ENCODE assay signal across 9 cellular contexts in genomic region chr17:81960130-81960958, GRCh38. TPM values are rescaled to one million over a fixed set of nuclear protein-coding genes. Genes with fewer than 3 reads are reported as not detected.
DNase-seq lines count a peak whose midpoint lies in the region; ATAC-seq, FAIRE-seq and TF ChIP-seq lines count a peak whose summit lies in the region.
"Had no signal": no experiment of that assay in that cellular context is flagged by ENCODE, and none has a peak within 500 bp of the region (broad histone marks: within the 10 kb centered on the region; RNA-seq: fewer than 3 reads in every experiment).

No MANE protein-coding gene starts in this region.

- H3K9ac ChIP-seq in HepG2 (ENCODE audit: insufficient read depth, low read depth, low read length): peak overlapping the region; percentile 99

- no peaks in the 10 kb centered on the region for H3K9me3 ChIP-seq in HepG2 (ENCODE audit: low read length)
- no peaks in the 10 kb centered on the region for H3K9me3 ChIP-seq in tibial artery

- BruUV-seq in HepG2 (replicated peaks; lab: Mats Ljungman, UMichigan): no TSS peak

- H3K36me3 Mint-ChIP-seq in activated CD4-positive, alpha-beta T cell treated with anti-CD3 and anti-CD28 coated beads for 36 hours (ENCODE audit: low read depth): no peaks in the 10 kb centered on the region
- H3K36me3 Mint-ChIP-seq in WTC11: no peaks in the 10 kb centered on the region

- H3K4me1 ChIP-seq in HepG2 (ENCODE audit: insufficient read depth, low read length): peaks cover 71% of the 10 kb centered on the region
- H3K4me1 ChIP-seq in tibial artery: peaks cover 0 to 29% (median 21%) of the 10 kb centered on the region in 4 donors

- H2AFZ ChIP-seq in HepG2 (ENCODE audit: low read length): no peak overlapping the region

- H3K4me3 Mint-ChIP-seq in activated CD4-positive, alpha-beta T cell treated with anti-CD3 and anti-CD28 coated beads for 36 hours: no peak overlapping the region
- H3K4me3 Mint-ChIP-seq in WTC11: peak overlapping the region; percentile 44; the same call in 1 of the 2 replicates

- no peaks in the 10 kb centered on the region for H3K4me1 Mint-ChIP-seq in activated CD4-positive, alpha-beta T cell treated with anti-CD3 and anti-CD28 coated beads for 36 hours
- 0 out of 2 replicates have a peak, but pooled peaks cover 4% of the 10 kb centered on the region for H3K4me1 Mint-ChIP-seq in WTC11

- H3K27me3 ChIP-seq in HepG2 (ENCODE audit: control insufficient read depth in 1 of 2, insufficient read depth in 2 of 2, low read length in 2 of 2): no peaks in the 10 kb centered on the region; a peak in 1 of 5 replicates
- peaks cover 10 to 95% of the 10 kb centered on the region in 2 donors for H3K27me3 ChIP-seq in tibial artery

- H3K27me3 Mint-ChIP-seq in activated CD4-positive, alpha-beta T cell treated with anti-CD3 and anti-CD28 coated beads for 36 hours: peaks cover 11% of the 10 kb centered on the region
- peaks cover 75% of the 10 kb centered on the region for H3K27me3 Mint-ChIP-seq in WTC11 (ENCODE audit: low read depth)

- H4K20me1 ChIP-seq in HepG2 (ENCODE audit: insufficient read depth, low read length): peaks cover 21% of the 10 kb centered on the region

- H3K4me3 ChIP-seq in HepG2 (replicated peaks in 1 of 3; ENCODE audit: insufficient read depth in 1 of 3, low read depth in 2 of 3, low read length in 3 of 3) (peak overlapping the region; percentile 95 to 97 (median 96)), tibial artery (peak overlapping the region; percentile 25 to 44)

- TF ChIP-seq CTCF in WTC11 (IDR thresholded peaks at IDR 0.05) (no peak), HepG2 (CRISPR knock-in tag; IDR thresholded peaks at IDR 0.05) (no peak), tibial artery (IDR thresholded peaks at IDR 0.05) (no peak)

- H3K79me2 ChIP-seq in HepG2 (ENCODE audit: insufficient read depth, low read length): peaks cover 63% of the 10 kb centered on the region

- in situ Hi-C loops in HepG2 (cut with HindIII; ENCODE audit: extremely low pct_ligation_motif_present, low pct_unique_long_range_greater_than_20kb): no loop called here
- in situ Hi-C loops in G401 (cut with HindIII; ENCODE audit: low sequenced_read_pairs): no loop called here
- in situ Hi-C loops in ACHN (cut with HindIII; ENCODE audit: low pct_ligation_motif_present, low pct_unique_long_range_greater_than_20kb, low sequenced_read_pairs): no loop called here

- no peak overlapping the region for H3K27ac Mint-ChIP-seq in activated CD4-positive, alpha-beta T cell treated with anti-CD3 and anti-CD28 coated beads for 36 hours
- H3K27ac Mint-ChIP-seq in WTC11: no peak overlapping the region

- TF ChIP-seq RAD21 in HepG2 (CRISPR knock-in tag; IDR thresholded peaks at IDR 0.05): no peak

- under 1% methylated on average over 21 of the region's 98 CpGs for WGBS in HepG2 (ENCODE audit: low lambda C conversion rate)

- H3K27ac ChIP-seq in HepG2 (ENCODE audit: extremely low read length, insufficient read depth, low read length) (peak overlapping the region; percentile 86), tibial artery (no peak overlapping the region)

- no peak for FAIRE-seq in HepG2 (lab: Jason Lieb, UNC)

- no peak for ATAC-seq in activated CD4-positive, alpha-beta T cell treated with anti-CD3 and anti-CD28 coated beads for 36 hours
- ATAC-seq in WTC11 (peak; percentile 19), HepG2 (peak; percentile 1; the same call in 1 of the 3 replicates)

- no peaks in the 10 kb centered on the region for H3K9me3 Mint-ChIP-seq in activated CD4-positive, alpha-beta T cell treated with anti-CD3 and anti-CD28 coated beads for 36 hours (ENCODE audit: low read depth)
- H3K9me3 Mint-ChIP-seq in WTC11: no peaks in the 10 kb centered on the region

- TF ChIP-seq EP300 in HepG2 (IDR thresholded peaks at IDR 0.05; ENCODE audit: low read depth in 2 of 2, low read length in 2 of 2) (no peak), HepG2 (CRISPR knock-in tag; IDR thresholded peaks at IDR 0.05; ENCODE audit: borderline replicate concordance) (no peak)

- POLR2A ChIA-PET in activated CD4-positive, alpha-beta T cell treated with anti-CD3 and anti-CD28 coated beads for 36 hours (lab: Charles Lee): interaction anchor here (1.1 kb wide), 1 partner anchor 61 kb away, joined by 3 read pairs; no protein-coding TSS in a partner anchor
- POLR2A ChIA-PET in WTC11 (lab: Charles Lee) (interaction anchor here (0.5 to 1.0 kb wide), 2 partner anchors 14 to 23 kb away, joined by 3 read pairs; partner anchors contain the start of gene PYCR1), HepG2 (lab: Yijun Ruan, JAX) (interaction anchor here (1.2 to 7.0 kb wide), 13 partner anchors 7 to 77 kb away, joined by 4 to 406 read pairs (median 17); partner anchors contain the start of genes ASPSCR1, CENPX, DCXR and LRRC45)

- TF ChIP-seq POLR2A in HepG2 (IDR thresholded peaks at IDR 0.05; ENCODE audit: insufficient read depth in 1 of 2, low read depth in 2 of 2, low read length in 2 of 2): no peak

- peak overlapping the region; percentile 99 for H3K4me2 ChIP-seq in HepG2 (ENCODE audit: low read depth, low read length)

- intact Hi-C loops in activated CD4-positive, alpha-beta T cell treated with anti-CD3 and anti-CD28 coated beads for 36 hours (cut with DNase I, micrococcal nuclease): loop anchor here in 1 of 2 experiments (2.0 kb wide), 1 partner anchor 194 kb away; no protein-coding TSS in a partner anchor
- intact Hi-C loops in HepG2 (cut with micrococcal nuclease; ENCODE audit: unreplicated experiment): loop anchor here (2.0 kb wide), 1 partner anchor 34 kb away; no protein-coding TSS in a partner anchor
- intact Hi-C loops in tibial artery (cut with DNase I; ENCODE audit: low total_unique reads): loop anchor here (10.0 kb wide), 1 partner anchor 194 kb away; no protein-coding TSS in a partner anchor

- H3K36me3 ChIP-seq in HepG2 (replicated peaks in 1 of 2; ENCODE audit: control insufficient read depth in 1 of 2, insufficient read depth in 2 of 2, low read length in 2 of 2) (peaks cover 25 to 38% of the 10 kb centered on the region in 2 experiments), tibial artery (no peaks in the 10 kb centered on the region)

- peak; percentile 45 for DNase-seq in activated CD4-positive, alpha-beta T cell treated with anti-CD3 and anti-CD28 coated beads for 36 hours
- DNase-seq in activated CD4-positive, alpha-beta T cell treated with anti-CD3 and anti-CD28 coated beads for 48 hours: no peak
- no peak for DNase-seq in WTC11 (ENCODE audit: low spot score)
- DNase-seq in HepG2 (ENCODE audit: low spot score): no peak
- DNase-seq in tibial artery: no peak
- no peak for DNase-seq in G401 (ENCODE audit: low spot score)
- no peak for DNase-seq in ACHN
- no peak for DNase-seq in DMS153 (lab: John Stamatoyannopoulos, UW)

- CTCF ChIA-PET in activated CD4-positive, alpha-beta T cell treated with anti-CD3 and anti-CD28 coated beads for 36 hours (lab: Charles Lee): interaction anchor here (0.5 to 2.3 kb wide), 18 partner anchors 10 to 486 kb away, joined by 3 to 54 read pairs (median 3); partner anchors contain the start of genes CENPX and LRRC45
- CTCF ChIA-PET in WTC11 (lab: Charles Lee) (interaction anchor here (0.6 to 4.6 kb wide), 23 partner anchors 8 to 194 kb away, joined by 3 to 56 read pairs (median 5); partner anchors contain the start of genes CENPX, DCXR, LRRC45 and MAFG), HepG2 (lab: Yijun Ruan, JAX; ENCODE audit: low intra/inter-chr PET ratio, low total read pairs) (interaction anchor here (1.0 to 4.7 kb wide), 9 partner anchors 9 to 60 kb away, joined by 4 to 181 read pairs (median 25); partner anchors contain the start of genes ASPSCR1, CENPX and LRRC45)

RNA-seq across cellular contexts. Expression of gene NOTUM, which starts 0.6 kb away (rescaled TPM):
- under 1 TPM; 0.87 to 0.97 TPM for total RNA-seq in activated CD4-positive, alpha-beta T cell treated with anti-CD3 and anti-CD28 coated beads for 36 hours
- total RNA-seq in WTC11 (2021) (1.2 to 1.9 TPM (median 1.7 TPM) in 3 replicates), HepG2 (2016; rRNA removed; fragmentation: Illumina TruSeq; extraction: Trizol) (67.7 and 160 TPM in 2 replicates)
- total RNA-seq in HepG2 (2016; cell fraction: cytosol; rRNA removed; fragmentation: Illumina TruSeq; extraction: Trizol; ENCODE audit: low read depth): 84.5 and 93.0 TPM in 2 replicates
- 57.7 and 164 TPM in 2 replicates for total RNA-seq in HepG2 (2016; cell fraction: insoluble cytoplasmic fraction; rRNA removed; fragmentation: Illumina TruSeq; extraction: Trizol)
- 135 and 136 TPM in 2 replicates for total RNA-seq in HepG2 (2016; cell fraction: membrane; rRNA removed; fragmentation: Illumina TruSeq; extraction: Trizol)
- 135 and 163 TPM in 2 replicates for total RNA-seq in HepG2 (2016; cell fraction: nucleus; rRNA removed; fragmentation: Illumina TruSeq; extraction: Trizol)
- polyA plus RNA-seq in HepG2 (2011; rRNA removed): 150 and 181 TPM in 2 replicates
- polyA plus RNA-seq in HepG2 (2011; cell fraction: cytosol; rRNA removed): 114 and 236 TPM in 2 replicates
- polyA plus RNA-seq in HepG2 (2011; cell fraction: nucleus; rRNA removed): 458 and 622 TPM in 2 replicates
- 125 and 195 TPM in 2 replicates for polyA plus RNA-seq in HepG2 (2012)
- 88.8 and 91.1 TPM in 2 replicates for polyA plus RNA-seq in HepG2 (2016; cell fraction: cytosol; fragmentation: Illumina TruSeq; extraction: Trizol; ENCODE audit: low read depth)
- 83.8 and 101 TPM in 2 replicates for polyA plus RNA-seq in HepG2 (2016; cell fraction: insoluble cytoplasmic fraction; fragmentation: Illumina TruSeq; extraction: Trizol; ENCODE audit: low read depth)
- 141 and 157 TPM in 2 replicates for polyA plus RNA-seq in HepG2 (2016; cell fraction: membrane; fragmentation: Illumina TruSeq; extraction: Trizol; ENCODE audit: low read depth)
- polyA plus RNA-seq in HepG2 (2016; cell fraction: nucleus; fragmentation: Illumina TruSeq; extraction: Trizol; ENCODE audit: insufficient read depth, low read depth): 380 and 399 TPM in 2 replicates
- 0.49 and 206 TPM in 2 replicates for polyA minus RNA-seq in HepG2 (2011; rRNA and poly(A)+ RNA removed; ENCODE audit: low replicate concordance)
- polyA minus RNA-seq in HepG2 (2011; cell fraction: cytosol; rRNA and poly(A)+ RNA removed): 89.1 and 107 TPM in 2 replicates
- polyA minus RNA-seq in HepG2 (2011; cell fraction: nucleus; rRNA and poly(A)+ RNA removed): 78.2 and 93.7 TPM in 2 replicates
- 2.5 and 4.5 TPM in 2 replicates for total RNA-seq in G401 (2014; rRNA removed; shearing (Covaris generic))
- total RNA-seq: dermis blood vessel endothelial cell had no signal

RNA-seq across cellular contexts. Expression of gene MYADML2, which starts 13.3 kb away (rescaled TPM):
- total RNA-seq in activated CD4-positive, alpha-beta T cell treated with anti-CD3 and anti-CD28 coated beads for 36 hours: not detected
- total RNA-seq in WTC11 (2021) (0.44 to 0.62 TPM (median 0.46 TPM) in 3 replicates), HepG2 (2016; rRNA removed; fragmentation: Illumina TruSeq; extraction: Trizol) (not detected in 2 replicates)
- total RNA-seq in HepG2 (2016; cell fraction: cytosol; rRNA removed; fragmentation: Illumina TruSeq; extraction: Trizol; ENCODE audit: low read depth): not detected in 2 replicates
- total RNA-seq in HepG2 (2016; cell fraction: insoluble cytoplasmic fraction; rRNA removed; fragmentation: Illumina TruSeq; extraction: Trizol): not detected in 2 replicates
- not detected in 2 replicates for total RNA-seq in HepG2 (2016; cell fraction: membrane; rRNA removed; fragmentation: Illumina TruSeq; extraction: Trizol)
- not detected in 2 replicates for total RNA-seq in HepG2 (2016; cell fraction: nucleus; rRNA removed; fragmentation: Illumina TruSeq; extraction: Trizol)
- polyA plus RNA-seq in HepG2 (2011; rRNA removed): not detected in 2 replicates
- polyA plus RNA-seq in HepG2 (2011; cell fraction: cytosol; rRNA removed): not detected in 2 replicates
- not detected in 2 replicates for polyA plus RNA-seq in HepG2 (2011; cell fraction: nucleus; rRNA removed)
- 0.07 TPM in 1 of 2 replicates, not detected in the other for polyA plus RNA-seq in HepG2 (2012)
- not detected in 2 replicates for polyA plus RNA-seq in HepG2 (2016; cell fraction: cytosol; fragmentation: Illumina TruSeq; extraction: Trizol; ENCODE audit: low read depth)
- not detected in 2 replicates for polyA plus RNA-seq in HepG2 (2016; cell fraction: insoluble cytoplasmic fraction; fragmentation: Illumina TruSeq; extraction: Trizol; ENCODE audit: low read depth)
- not detected in 2 replicates for polyA plus RNA-seq in HepG2 (2016; cell fraction: membrane; fragmentation: Illumina TruSeq; extraction: Trizol; ENCODE audit: low read depth)
- not detected in 2 replicates for polyA plus RNA-seq in HepG2 (2016; cell fraction: nucleus; fragmentation: Illumina TruSeq; extraction: Trizol; ENCODE audit: insufficient read depth, low read depth)
- 0.05 TPM in 1 of 2 replicates, not detected in the other for polyA minus RNA-seq in HepG2 (2011; rRNA and poly(A)+ RNA removed; ENCODE audit: low replicate concordance)
- polyA minus RNA-seq in HepG2 (2011; cell fraction: cytosol; rRNA and poly(A)+ RNA removed): not detected in 2 replicates
- polyA minus RNA-seq in HepG2 (2011; cell fraction: nucleus; rRNA and poly(A)+ RNA removed): not detected in 2 replicates
- not detected in 2 replicates for total RNA-seq in G401 (2014; rRNA removed; shearing (Covaris generic))
- total RNA-seq: dermis blood vessel endothelial cell had no signal

RNA-seq across cellular contexts. Expression of gene ASPSCR1, which starts 17.1 kb away (rescaled TPM):
- 10 to 100 TPM; 23.3 to 26.5 TPM for total RNA-seq in activated CD4-positive, alpha-beta T cell treated with anti-CD3 and anti-CD28 coated beads for 36 hours
- total RNA-seq in WTC11 (2021) (60.4 to 71.9 TPM (median 67.8 TPM) in 3 replicates), HepG2 (2016; rRNA removed; fragmentation: Illumina TruSeq; extraction: Trizol) (221 and 314 TPM in 2 replicates)
- 180 and 228 TPM in 2 replicates for total RNA-seq in HepG2 (2016; cell fraction: cytosol; rRNA removed; fragmentation: Illumina TruSeq; extraction: Trizol; ENCODE audit: low read depth)
- total RNA-seq in HepG2 (2016; cell fraction: insoluble cytoplasmic fraction; rRNA removed; fragmentation: Illumina TruSeq; extraction: Trizol): 219 and 327 TPM in 2 replicates
- total RNA-seq in HepG2 (2016; cell fraction: membrane; rRNA removed; fragmentation: Illumina TruSeq; extraction: Trizol): 207 and 283 TPM in 2 replicates
- 184 and 224 TPM in 2 replicates for total RNA-seq in HepG2 (2016; cell fraction: nucleus; rRNA removed; fragmentation: Illumina TruSeq; extraction: Trizol)
- polyA plus RNA-seq in HepG2 (2011; rRNA removed): 257 and 274 TPM in 2 replicates
- polyA plus RNA-seq in HepG2 (2011; cell fraction: cytosol; rRNA removed): 164 and 428 TPM in 2 replicates
- polyA plus RNA-seq in HepG2 (2011; cell fraction: nucleus; rRNA removed): 988 and 1,754 TPM in 2 replicates
- polyA plus RNA-seq in HepG2 (2012): 102 and 190 TPM in 2 replicates
- 154 and 193 TPM in 2 replicates for polyA plus RNA-seq in HepG2 (2016; cell fraction: cytosol; fragmentation: Illumina TruSeq; extraction: Trizol; ENCODE audit: low read depth)
- 188 and 212 TPM in 2 replicates for polyA plus RNA-seq in HepG2 (2016; cell fraction: insoluble cytoplasmic fraction; fragmentation: Illumina TruSeq; extraction: Trizol; ENCODE audit: low read depth)
- polyA plus RNA-seq in HepG2 (2016; cell fraction: membrane; fragmentation: Illumina TruSeq; extraction: Trizol; ENCODE audit: low read depth): 186 and 218 TPM in 2 replicates
- 413 and 420 TPM in 2 replicates for polyA plus RNA-seq in HepG2 (2016; cell fraction: nucleus; fragmentation: Illumina TruSeq; extraction: Trizol; ENCODE audit: insufficient read depth, low read depth)
- polyA minus RNA-seq in HepG2 (2011; rRNA and poly(A)+ RNA removed; ENCODE audit: low replicate concordance): 26.8 and 276 TPM in 2 replicates
- polyA minus RNA-seq in HepG2 (2011; cell fraction: cytosol; rRNA and poly(A)+ RNA removed): 97.1 and 133 TPM in 2 replicates
- 107 and 152 TPM in 2 replicates for polyA minus RNA-seq in HepG2 (2011; cell fraction: nucleus; rRNA and poly(A)+ RNA removed)
- total RNA-seq in G401 (2014; rRNA removed; shearing (Covaris generic)): 37.6 and 42.0 TPM in 2 replicates

RNA-seq across cellular contexts. Expression of gene PYCR1, which starts 23.2 kb away (rescaled TPM):
- 100 to 1,000 TPM; 110 to 134 TPM for total RNA-seq in activated CD4-positive, alpha-beta T cell treated with anti-CD3 and anti-CD28 coated beads for 36 hours
- total RNA-seq in WTC11 (2021): 144 to 188 TPM (median 164 TPM) in 3 replicates
- total RNA-seq in HepG2 (2016; rRNA removed; fragmentation: Illumina TruSeq; extraction: Trizol): 323 and 338 TPM in 2 replicates
- 107 and 137 TPM in 2 replicates for total RNA-seq in HepG2 (2016; cell fraction: cytosol; rRNA removed; fragmentation: Illumina TruSeq; extraction: Trizol; ENCODE audit: low read depth)
- total RNA-seq in HepG2 (2016; cell fraction: insoluble cytoplasmic fraction; rRNA removed; fragmentation: Illumina TruSeq; extraction: Trizol): 327 and 331 TPM in 2 replicates
- 233 and 286 TPM in 2 replicates for total RNA-seq in HepG2 (2016; cell fraction: membrane; rRNA removed; fragmentation: Illumina TruSeq; extraction: Trizol)
- total RNA-seq in HepG2 (2016; cell fraction: nucleus; rRNA removed; fragmentation: Illumina TruSeq; extraction: Trizol): 125 and 146 TPM in 2 replicates
- polyA plus RNA-seq in HepG2 (2011; rRNA removed): 338 and 382 TPM in 2 replicates
- 241 and 431 TPM in 2 replicates for polyA plus RNA-seq in HepG2 (2011; cell fraction: cytosol; rRNA removed)
- 366 and 457 TPM in 2 replicates for polyA plus RNA-seq in HepG2 (2011; cell fraction: nucleus; rRNA removed)
- polyA plus RNA-seq in HepG2 (2012): 191 and 311 TPM in 2 replicates
- 130 and 165 TPM in 2 replicates for polyA plus RNA-seq in HepG2 (2016; cell fraction: cytosol; fragmentation: Illumina TruSeq; extraction: Trizol; ENCODE audit: low read depth)
- polyA plus RNA-seq in HepG2 (2016; cell fraction: insoluble cytoplasmic fraction; fragmentation: Illumina TruSeq; extraction: Trizol; ENCODE audit: low read depth): 344 and 389 TPM in 2 replicates
- 207 and 239 TPM in 2 replicates for polyA plus RNA-seq in HepG2 (2016; cell fraction: membrane; fragmentation: Illumina TruSeq; extraction: Trizol; ENCODE audit: low read depth)
- polyA plus RNA-seq in HepG2 (2016; cell fraction: nucleus; fragmentation: Illumina TruSeq; extraction: Trizol; ENCODE audit: insufficient read depth, low read depth): 253 and 265 TPM in 2 replicates
- polyA minus RNA-seq in HepG2 (2011; rRNA and poly(A)+ RNA removed; ENCODE audit: low replicate concordance): 104 and 478 TPM in 2 replicates
- polyA minus RNA-seq in HepG2 (2011; cell fraction: cytosol; rRNA and poly(A)+ RNA removed): 138 and 160 TPM in 2 replicates
- 31.5 and 42.4 TPM in 2 replicates for polyA minus RNA-seq in HepG2 (2011; cell fraction: nucleus; rRNA and poly(A)+ RNA removed)
- total RNA-seq in G401 (2014; rRNA removed; shearing (Covaris generic)): 112 and 119 TPM in 2 replicates

RNA-seq across cellular contexts. Expression of gene MAFG, which starts 32.8 kb away (rescaled TPM):
- total RNA-seq in activated CD4-positive, alpha-beta T cell treated with anti-CD3 and anti-CD28 coated beads for 36 hours: 10 to 100 TPM; 15.3 to 18.3 TPM
- total RNA-seq in WTC11 (2021) (24.2 to 29.8 TPM (median 24.3 TPM) in 3 replicates), HepG2 (2016; rRNA removed; fragmentation: Illumina TruSeq; extraction: Trizol) (12.4 and 14.5 TPM in 2 replicates)
- total RNA-seq in HepG2 (2016; cell fraction: cytosol; rRNA removed; fragmentation: Illumina TruSeq; extraction: Trizol; ENCODE audit: low read depth): 2.1 and 2.3 TPM in 2 replicates
- total RNA-seq in HepG2 (2016; cell fraction: insoluble cytoplasmic fraction; rRNA removed; fragmentation: Illumina TruSeq; extraction: Trizol): 9.8 and 14.7 TPM in 2 replicates
- 7.6 TPM in 2 replicates for total RNA-seq in HepG2 (2016; cell fraction: membrane; rRNA removed; fragmentation: Illumina TruSeq; extraction: Trizol)
- total RNA-seq in HepG2 (2016; cell fraction: nucleus; rRNA removed; fragmentation: Illumina TruSeq; extraction: Trizol): 15.5 and 16.7 TPM in 2 replicates
- polyA plus RNA-seq in HepG2 (2011; rRNA removed): 20.0 TPM in 2 replicates
- polyA plus RNA-seq in HepG2 (2011; cell fraction: cytosol; rRNA removed): 17.1 and 19.4 TPM in 2 replicates
- 98.2 and 128 TPM in 2 replicates for polyA plus RNA-seq in HepG2 (2011; cell fraction: nucleus; rRNA removed)
- 16.1 and 26.5 TPM in 2 replicates for polyA plus RNA-seq in HepG2 (2012)
- 1.4 and 1.6 TPM in 2 replicates for polyA plus RNA-seq in HepG2 (2016; cell fraction: cytosol; fragmentation: Illumina TruSeq; extraction: Trizol; ENCODE audit: low read depth)
- polyA plus RNA-seq in HepG2 (2016; cell fraction: insoluble cytoplasmic fraction; fragmentation: Illumina TruSeq; extraction: Trizol; ENCODE audit: low read depth): 9.2 and 10.7 TPM in 2 replicates
- polyA plus RNA-seq in HepG2 (2016; cell fraction: membrane; fragmentation: Illumina TruSeq; extraction: Trizol; ENCODE audit: low read depth): 4.3 and 4.6 TPM in 2 replicates
- polyA plus RNA-seq in HepG2 (2016; cell fraction: nucleus; fragmentation: Illumina TruSeq; extraction: Trizol; ENCODE audit: insufficient read depth, low read depth): 38.9 and 41.8 TPM in 2 replicates
- 16.8 and 26.4 TPM in 2 replicates for polyA minus RNA-seq in HepG2 (2011; rRNA and poly(A)+ RNA removed; ENCODE audit: low replicate concordance)
- polyA minus RNA-seq in HepG2 (2011; cell fraction: cytosol; rRNA and poly(A)+ RNA removed): 8.0 and 9.5 TPM in 2 replicates
- polyA minus RNA-seq in HepG2 (2011; cell fraction: nucleus; rRNA and poly(A)+ RNA removed): 11.9 and 15.8 TPM in 2 replicates
- total RNA-seq in G401 (2014; rRNA removed; shearing (Covaris generic)): 14.5 and 15.6 TPM in 2 replicates

Comparison
In these comparisons a context has a peak if more than half of its experiments do, and no peak if none do; other contexts are left out.
1. RNA of gene NOTUM, which starts 0.6 kb away (total RNA-seq): 57.7 to 164 TPM in HepG2; 2.5 to 4.5 TPM in G401, 1.2 to 1.9 TPM in WTC11 and 0.87 to 0.97 TPM in activated CD4-positive, alpha-beta T cell treated with anti-CD3 and anti-CD28 coated beads for 36 hours; every median in the first group is over 10 times any median in the second.